33 cellular contexts compared by ENCODE assay signal in the genomic region with DNA sequence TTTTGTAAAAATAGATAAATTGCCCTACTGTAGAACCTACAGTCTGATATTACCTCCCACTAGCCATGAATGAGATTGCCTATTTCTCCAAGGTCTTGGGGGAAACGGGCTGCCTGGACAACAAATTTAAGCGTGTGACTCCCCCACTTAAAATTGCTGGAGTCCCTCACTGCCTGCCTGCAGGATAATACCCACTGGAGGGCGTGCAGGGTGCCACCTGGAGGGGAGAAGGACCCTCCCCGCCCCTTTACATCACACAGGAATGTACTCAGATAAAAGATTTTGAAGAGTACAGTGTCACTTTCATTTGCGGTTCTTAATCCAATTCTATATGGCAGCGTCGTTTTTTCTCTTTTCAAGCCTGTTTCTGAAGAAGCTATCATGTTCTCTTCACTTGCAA. TPM values are rescaled to one million over a fixed set of nuclear protein-coding genes. Genes with fewer than 3 reads are reported as not detected.
DNase-seq lines count a peak whose midpoint lies in the region; ATAC-seq and TF ChIP-seq lines count a peak whose summit lies in the region.
"Had no signal": no experiment of that assay in that cellular context is flagged by ENCODE, and none has a peak within 500 bp of the region (broad histone marks: within the 10 kb centered on the region; RNA-seq: fewer than 3 reads in every experiment).

No MANE protein-coding gene starts in this region.

- no peaks in the 10 kb centered on the region for H3K27me3 ChIP-seq in right cardiac atrium (ENCODE audit: control insufficient read depth, insufficient read depth)
- H3K27me3 ChIP-seq in heart left ventricle, result no peaks in the 10 kb centered on the region
- no peaks in the 10 kb centered on the region for H3K27me3 ChIP-seq in Karpas-422 (ENCODE audit: low read length)
- H3K27me3 ChIP-seq: brain microvascular endothelial cell, gastroesophageal sphincter, SJSA1, suprapubic skin, upper lobe of left lung had no signal

- ATAC-seq in right cardiac atrium (no peak), heart left ventricle (no peak), GM21786 (IDR thresholded peaks at IDR 0.05; ENCODE audit: unreplicated experiment) (no peak), GM19452 (IDR thresholded peaks at IDR 0.05; ENCODE audit: unreplicated experiment) (no peak), HG03378 (IDR thresholded peaks at IDR 0.05; ENCODE audit: unreplicated experiment) (no peak)
- ATAC-seq: gastroesophageal sphincter; GM12878; naive thymus-derived CD8-positive, alpha-beta T cell had no signal

- H3K4me3 ChIP-seq in right cardiac atrium (ENCODE audit: low read length) (no peak overlapping the region), heart left ventricle (no peak overlapping the region), Karpas-422 (ENCODE audit: low read length) (no peak overlapping the region)
- H3K4me3 ChIP-seq: gastroesophageal sphincter, GM12878, lung, SJSA1, smooth muscle cell, suprapubic skin, upper lobe of left lung had no signal

- no peaks in the 10 kb centered on the region for H4K20me1 ChIP-seq in Karpas-422 (ENCODE audit: insufficient read depth, low read depth, low read length)

- H3K9me3 ChIP-seq in right cardiac atrium (ENCODE audit: control insufficient read depth, low read length) (no peaks in the 10 kb centered on the region), heart left ventricle (no peaks in the 10 kb centered on the region), Karpas-422 (ENCODE audit: low read length) (no peaks in the 10 kb centered on the region)
- H3K9me3 ChIP-seq: gastroesophageal sphincter, SJSA1, suprapubic skin, upper lobe of left lung had no signal

- H3K36me3 Mint-ChIP-seq in brain, result no peaks in the 10 kb centered on the region

- H3K4me1 ChIP-seq in right cardiac atrium (ENCODE audit: control insufficient read depth, insufficient read depth, low read length) (no peaks in the 10 kb centered on the region), heart left ventricle (peaks cover under 1 to 28% (median 16%) of the 10 kb centered on the region in 12 donors), Karpas-422 (ENCODE audit: low read length) (peaks cover 13% of the 10 kb centered on the region)

- H3K27ac ChIP-seq in right cardiac atrium (ENCODE audit: low read length) (peak overlapping the region; percentile 24), heart left ventricle (peak overlapping the region in 1 of 12 donors; percentile 25), Karpas-422 (ENCODE audit: low read length) (no peak overlapping the region)
- H3K27ac ChIP-seq: brain microvascular endothelial cell, gastroesophageal sphincter, SJSA1, suprapubic skin, upper lobe of left lung, WERI-Rb-1 had no signal

- 42% methylated on average over 7 of the region's 7 CpGs for WGBS in right cardiac atrium
- WGBS in heart left ventricle, 4 donors, result 42 to 50% (median 46%) methylated on average over 7 of the region's 7 CpGs

- peak overlapping the region in 4 of 5 experiments; percentile 37 to 63 (median 52) for H3K4me3 Mint-ChIP-seq in brain
- H3K4me3 Mint-ChIP-seq: activated CD4-positive, alpha-beta T cell treated with anti-CD3 and anti-CD28 coated beads, Interleukin-2, amount 10 ng/mL, durations not matched to agents 24 days and 14 days; activated naive CD4-positive, alpha-beta T cell treated with anti-CD3 and anti-CD28 coated beads, Interleukin-2, amount 50 U/mL, for 24 hours; naive thymus-derived CD8-positive, alpha-beta T cell had no signal

- DNase-seq in right cardiac atrium (no peak), heart left ventricle (no peak), Karpas-422 (peak; percentile 51), dermis blood vessel endothelial cell (no peak)
- DNase-seq: activated CD4-positive, alpha-beta T cell treated with anti-CD3 and anti-CD28 coated beads, Interleukin-2, amount 10 ng/mL, durations not matched to agents 24 days and 14 days; activated CD8-positive, alpha-beta memory T cell treated with anti-CD3 and anti-CD28 coated beads for 24 hours; activated T-cell treated with anti-CD3 and anti-CD28 coated beads for 4 hours; amniotic stem cell; brain microvascular endothelial cell; CD4-positive, CD25-positive, alpha-beta regulatory T cell; EL; hippocampal formation; NCI-H1105; NCI-H2029; NCI-H69; occipital lobe; stimulated activated naive CD4-positive, alpha-beta T cell treated with Interleukin-2 at 50 U/mL for 16 hours; T1000; upper lobe of left lung; WERI-Rb-1 had no signal

- H3K36me3 ChIP-seq in heart left ventricle, result no peaks in the 10 kb centered on the region
- no peaks in the 10 kb centered on the region for H3K36me3 ChIP-seq in Karpas-422 (ENCODE audit: insufficient read depth, low read length)
- H3K36me3 ChIP-seq: brain microvascular endothelial cell, gastroesophageal sphincter, SJSA1, suprapubic skin, upper lobe of left lung, WERI-Rb-1 had no signal

- peaks cover 31% of the 10 kb centered on the region for H3K4me1 Mint-ChIP-seq in brain

- no peaks in the 10 kb centered on the region for H3K9me2 ChIP-seq in Karpas-422 (replicated peaks; ENCODE audit: insufficient read depth, low read length)

- no peak overlapping the region for H2AFZ ChIP-seq in Karpas-422 (ENCODE audit: low read length)

- intact Hi-C loops in right cardiac atrium (cut with DNase I) (no loop called here), heart left ventricle (cut with DNase I) (no loop called here)

- peaks cover 0 to 13% (median 4%) of the 10 kb centered on the region in 5 experiments for H3K9me3 Mint-ChIP-seq in brain
- H3K9me3 Mint-ChIP-seq: activated naive CD4-positive, alpha-beta T cell treated with anti-CD3 and anti-CD28 coated beads, Interleukin-2, amount 50 U/mL, for 24 hours; activated T-helper 2 cell treated with anti-CD3 and anti-CD28 coated beads, Interferon-gamma antibody, Interleukin-2, Interleukin-4, amounts not matched to agents 10 μg/mL and 5 μg/mL and 100 μg/mL, durations not matched to agents 14 hours and 24 hours and 36 hours had no signal

- H3K4me2 ChIP-seq in Karpas-422 (ENCODE audit: low read depth, low read length, poor library complexity, severe bottlenecking), result no peak overlapping the region
- H3K4me2 ChIP-seq: smooth muscle cell had no signal

- TF ChIP-seq POLR2A in heart left ventricle (IDR thresholded peaks at IDR 0.05), result no peak

- no peak overlapping the region for H3K9ac ChIP-seq in Karpas-422 (ENCODE audit: low read length)

- no peaks in the 10 kb centered on the region for H3K79me2 ChIP-seq in Karpas-422 (ENCODE audit: low read length)

- H3K27me3 Mint-ChIP-seq in brain, result peaks cover 43% of the 10 kb centered on the region

- TF ChIP-seq CTCF in heart left ventricle (IDR thresholded peaks at IDR 0.05), result no peak
- no peak for TF ChIP-seq CTCF in brain (conservative IDR thresholded peaks at IDR 0.05)

- H3K27ac Mint-ChIP-seq in brain, result no peak overlapping the region
- H3K27ac Mint-ChIP-seq: activated CD4-positive, alpha-beta T cell treated with anti-CD3 and anti-CD28 coated beads, Interleukin-2, amount 10 ng/mL, durations not matched to agents 24 days and 14 days; activated naive CD4-positive, alpha-beta T cell treated with anti-CD3 and anti-CD28 coated beads, Interleukin-2, amount 50 U/mL, for 24 hours; activated T-helper 2 cell treated with anti-CD3 and anti-CD28 coated beads, Interferon-gamma antibody, Interleukin-2, Interleukin-4, amounts not matched to agents 10 μg/mL and 5 μg/mL and 100 μg/mL, durations not matched to agents 14 hours and 24 hours and 36 hours had no signal

RNA-seq across cellular contexts. Expression of a gene that starts 6.2 kb away (rescaled TPM):
- 10 to 100 TPM in 1 of 4 donors, 1 to 10 TPM in 3; 3.8 to 13.1 (median 5.3) TPM for total RNA-seq in right cardiac atrium
- polyA plus RNA-seq in right cardiac atrium, result 4.4 TPM
- total RNA-seq in heart left ventricle, result 10 to 100 TPM in 1 of 9 donors, 1 to 10 TPM in 8; 3.7 to 10.2 (median 6.7) TPM
- 10 to 100 TPM in 1 of 2 donors, 1 to 10 TPM in 1; 3.6 to 11.0 TPM for polyA plus RNA-seq in heart left ventricle
- total RNA-seq in Karpas-422 (2014; rRNA removed; shearing (Covaris generic); ENCODE audit: low replicate concordance), result 2.0 TPM in 1 of 2 replicates, not detected in the other
- polyA plus RNA-seq in brain (ENCODE audit: insufficient read depth, low read depth, low replicate concordance), result 0.22 TPM
- 2.7 and 5.2 TPM in 2 replicates for total RNA-seq in dermis blood vessel endothelial cell
- total RNA-seq: smooth muscle cell had no signal
- polyA plus RNA-seq: smooth muscle cell had no signal

RNA-seq across cellular contexts. Expression of a gene that starts 11.9 kb away (rescaled TPM):
- total RNA-seq in right cardiac atrium (10 to 100 TPM; 18.6 to 21.2 (median 21.0) TPM), heart left ventricle (10 to 100 TPM; 12.3 to 27.3 (median 23.9) TPM), dermis blood vessel endothelial cell (9.0 and 9.2 TPM in 2 replicates)
- polyA plus RNA-seq in right cardiac atrium (17.0 TPM), heart left ventricle (10 to 100 TPM; 20.2 TPM), brain (ENCODE audit: insufficient read depth, low read depth, low replicate concordance) (33.0 TPM)
- 23.6 and 46.2 TPM in 2 replicates for total RNA-seq in Karpas-422 (2014; rRNA removed; shearing (Covaris generic); ENCODE audit: low replicate concordance)

RNA-seq across cellular contexts. Expression of a gene that starts 32.5 kb away (rescaled TPM):
- total RNA-seq in right cardiac atrium (100 to 1,000 TPM; 698 to 874 (median 743) TPM), heart left ventricle (1,000 to 10,000 TPM in 2 of 9 donors, 100 to 1,000 TPM in 7; 560 to 1,237 (median 771) TPM), dermis blood vessel endothelial cell (4,132 and 4,370 TPM in 2 replicates)
- polyA plus RNA-seq in right cardiac atrium (1,031 TPM), heart left ventricle (1,000 to 10,000 TPM in 1 of 2 donors, 100 to 1,000 TPM in 1; 876 to 2,287 TPM), brain (ENCODE audit: insufficient read depth, low read depth, low replicate concordance) (2,812 TPM)
- total RNA-seq in Karpas-422 (2014; rRNA removed; shearing (Covaris generic); ENCODE audit: low replicate concordance), result 7,026 and 7,196 TPM in 2 replicates

RNA-seq across cellular contexts. Expression of a gene that starts 49.7 kb away (rescaled TPM):
- total RNA-seq in right cardiac atrium, result 10 to 100 TPM in 2 of 4 donors, 1 to 10 TPM in 2; 8.2 to 11.6 (median 10.6) TPM
- polyA plus RNA-seq in right cardiac atrium, result 9.3 TPM
- 10 to 100 TPM in 1 of 9 donors, 1 to 10 TPM in 8; 5.6 to 12.8 (median 7.6) TPM for total RNA-seq in heart left ventricle
- 10 to 100 TPM in 1 of 2 donors, 1 to 10 TPM in 1; 5.9 to 10.3 TPM for polyA plus RNA-seq in heart left ventricle
- total RNA-seq in Karpas-422 (2014; rRNA removed; shearing (Covaris generic); ENCODE audit: low replicate concordance), result 18.7 and 21.8 TPM in 2 replicates
- polyA plus RNA-seq in brain (ENCODE audit: insufficient read depth, low read depth, low replicate concordance), result 3.1 TPM
- total RNA-seq in dermis blood vessel endothelial cell, result 6.3 and 8.8 TPM in 2 replicates
